ENCODE assay signal across 24 cellular contexts in genomic region chr4:185651851-185652250, GRCh38.
A peak's percentile ranks its signal among the peaks of the same experiment; 100 is the strongest.
DNase-seq lines count a peak whose midpoint lies in the region; ATAC-seq and TF ChIP-seq lines count a peak whose summit lies in the region.
"Had no signal": no experiment of that assay in that cellular context is flagged by ENCODE, and none has a peak within 500 bp of the region (broad histone marks: within the 10 kb centered on the region; RNA-seq: fewer than 3 reads in every experiment).

No MANE protein-coding gene starts in this region.

- WGBS in stomach, 5 donors: 70 to 84% (median 80%) methylated on average over 7 of the region's 7 CpGs

- H3K9me3 Mint-ChIP-seq in brain: no peaks in the 10 kb centered on the region
- H3K9me3 Mint-ChIP-seq: IgD-negative memory B cell; natural killer cell treated with Interleukin-12 subunit alpha and Interleukin-12 subunit beta and Interleukin-15 and Interleukin-18, amount 100 ng/mL, for 72 hours had no signal

- H3K4me1 Mint-ChIP-seq in brain: peaks cover 24% of the 10 kb centered on the region
- H3K4me1 Mint-ChIP-seq: IgD-negative memory B cell, T-helper 17 cell had no signal

- TF ChIP-seq EP300 in stomach (IDR thresholded peaks at IDR 0.05): no peak

- H3K27ac ChIP-seq in HUES48 (ENCODE audit: low read depth, low read length) (peak overlapping the region; percentile 85), stomach (peak overlapping the region in 4 of 5 donors; percentile 14 to 84 (median 18))
- H3K27ac ChIP-seq: SK-N-MC, uterus had no signal

- peaks cover 30% of the 10 kb centered on the region; the same call in 1 of the 2 replicates for H3K36me3 ChIP-seq in HUES48 (ENCODE audit: control insufficient read depth, insufficient read depth, low read length)
- H3K36me3 ChIP-seq in stomach: peaks cover 24 to 54% (median 49%) of the 10 kb centered on the region in 4 donors
- H3K36me3 ChIP-seq: uterus had no signal

- intact Hi-C loops in stomach (cut with DNase I; ENCODE audit: low total_unique reads): no loop called here

- H3K9me3 ChIP-seq in HUES48 (ENCODE audit: control insufficient read depth, insufficient read depth, low read length) (no peaks in the 10 kb centered on the region), stomach (no peaks in the 10 kb centered on the region)
- H3K9me3 ChIP-seq: uterus had no signal

- H3K4me3 ChIP-seq in HUES48 (ENCODE audit: low read depth, low read length) (0 out of 2 replicates have a peak overlapping the region, but pooled peaks have one; percentile 11), stomach (no peak overlapping the region)
- H3K4me3 ChIP-seq: SK-N-MC, uterus had no signal

- peak; percentile 7 for ATAC-seq in left lobe of liver
- no peak for ATAC-seq in HG02970 (IDR thresholded peaks at IDR 0.05; ENCODE audit: low FRiP score, unreplicated experiment)
- ATAC-seq: HCT116, T-helper 17 cell had no signal

- TF ChIP-seq POLR2A in stomach (IDR thresholded peaks at IDR 0.05): no peak

- H3K9ac ChIP-seq in HUES48 (ENCODE audit: low read depth, low read length): peak overlapping the region; percentile 22; the same call in 1 of the 2 replicates

- peaks cover 43% of the 10 kb centered on the region for H3K36me3 Mint-ChIP-seq in brain
- H3K36me3 Mint-ChIP-seq: IgD-negative memory B cell; natural killer cell treated with Interleukin-12 subunit alpha and Interleukin-12 subunit beta and Interleukin-15 and Interleukin-18, amount 100 ng/mL, for 72 hours had no signal

- TF ChIP-seq CTCF in brain (conservative IDR thresholded peaks at IDR 0.05) (no peak), stomach (IDR thresholded peaks at IDR 0.05) (no peak)

- H3K27me3 Mint-ChIP-seq in brain: no peaks in the 10 kb centered on the region

- no peak overlapping the region for H3K4me3 Mint-ChIP-seq in brain
- H3K4me3 Mint-ChIP-seq: IgD-negative memory B cell; natural killer cell treated with Interleukin-12 subunit alpha and Interleukin-12 subunit beta and Interleukin-15 and Interleukin-18, amount 100 ng/mL, for 72 hours; T-helper 17 cell had no signal

- H3K27me3 ChIP-seq in HUES48 (ENCODE audit: control insufficient read depth, insufficient read depth, low read length): no peaks in the 10 kb centered on the region
- no peaks in the 10 kb centered on the region for H3K27me3 ChIP-seq in stomach
- H3K27me3 ChIP-seq: uterus had no signal

- H3K4me1 ChIP-seq in HUES48 (ENCODE audit: control insufficient read depth, insufficient read depth, low read length) (peaks cover 49% of the 10 kb centered on the region), stomach (peaks cover 3 to 47% (median 25%) of the 10 kb centered on the region in 4 donors)
- H3K4me1 ChIP-seq: uterus had no signal

- H3K27ac Mint-ChIP-seq in brain: peak overlapping the region in 3 of 5 experiments; percentile 10 to 16 (median 14)
- H3K27ac Mint-ChIP-seq: IgD-negative memory B cell; natural killer cell treated with Interleukin-12 subunit alpha and Interleukin-12 subunit beta and Interleukin-15 and Interleukin-18, amount 100 ng/mL, for 72 hours; T-helper 17 cell had no signal

- DNase-seq in left lobe of liver (ENCODE audit: low spot score): no peak
- DNase-seq in stomach: no peak
- DNase-seq in NCI-H345 (lab: John Stamatoyannopoulos, UW): no peak
- DNase-seq in EL: no peak
- DNase-seq: activated CD4-positive, alpha-beta T cell treated with anti-CD3 and anti-CD28 coated beads for 48 hours; activated naive CD4-positive, alpha-beta T cell treated with Interleukin-2 at 50 U/mL for 16 hours; activated T-cell treated with anti-CD3 and anti-CD28 coated beads, Interleukin-2, amount 50 U/mL, for 48 hours; amniotic stem cell; left colon; NCI-H1092 treated with DMSO at 0.1 percent for 48 hours; NCI-H187 treated with DMSO at 0.1 percent for 48 hours; NCI-H2227 treated with DMSO at 0.1 percent for 48 hours; NCI-H82; RPMI8226; stimulated activated CD8-positive, alpha-beta memory T cell treated with anti-CD3 and anti-CD28 coated beads, Interleukin-4, amount 100 ng/mL, for 48 hours; T-helper 17 cell; uterus had no signal
